8 cellular contexts compared by ENCODE assay signal in the genomic region with DNA sequence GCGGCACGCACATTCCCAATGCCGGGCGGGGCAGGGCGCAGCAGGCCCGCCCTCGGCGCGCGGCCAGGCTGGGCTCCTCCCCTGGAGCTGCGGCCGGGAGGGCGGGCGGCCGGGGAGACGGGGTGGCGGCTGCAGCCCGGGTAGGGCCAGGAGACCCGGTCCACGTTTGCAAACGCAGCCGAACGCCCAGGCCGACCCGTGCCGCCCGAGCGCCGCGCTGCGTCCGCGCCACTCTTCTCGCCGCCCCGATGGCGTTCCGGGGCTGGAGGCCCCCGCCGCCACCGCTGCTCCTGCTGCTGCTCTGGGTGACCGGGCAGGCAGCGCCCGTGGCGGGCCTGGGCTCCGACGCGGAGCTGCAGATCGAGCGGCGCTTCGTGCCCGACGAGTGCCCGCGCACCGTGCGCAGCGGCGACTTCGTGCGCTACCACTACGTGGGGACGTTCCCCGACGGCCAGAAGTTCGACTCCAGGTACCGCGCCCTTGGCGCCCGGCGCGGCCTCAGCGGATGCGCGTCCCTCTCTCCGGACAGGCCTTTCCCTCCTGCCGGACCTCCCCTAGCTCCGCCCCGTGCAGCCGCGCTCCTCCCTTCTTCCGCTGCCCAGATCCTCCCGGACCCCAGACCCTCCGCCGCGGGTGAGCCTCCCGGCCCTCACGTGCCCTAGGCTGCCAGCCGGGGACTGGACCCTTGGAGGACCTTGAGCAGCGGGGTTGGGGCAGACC. TPM values are rescaled to one million over a fixed set of nuclear protein-coding genes. Genes with fewer than 3 reads are reported as not detected.
DNase-seq lines count a peak whose midpoint lies in the region; ATAC-seq and TF ChIP-seq lines count a peak whose summit lies in the region.

A gene with protein sequence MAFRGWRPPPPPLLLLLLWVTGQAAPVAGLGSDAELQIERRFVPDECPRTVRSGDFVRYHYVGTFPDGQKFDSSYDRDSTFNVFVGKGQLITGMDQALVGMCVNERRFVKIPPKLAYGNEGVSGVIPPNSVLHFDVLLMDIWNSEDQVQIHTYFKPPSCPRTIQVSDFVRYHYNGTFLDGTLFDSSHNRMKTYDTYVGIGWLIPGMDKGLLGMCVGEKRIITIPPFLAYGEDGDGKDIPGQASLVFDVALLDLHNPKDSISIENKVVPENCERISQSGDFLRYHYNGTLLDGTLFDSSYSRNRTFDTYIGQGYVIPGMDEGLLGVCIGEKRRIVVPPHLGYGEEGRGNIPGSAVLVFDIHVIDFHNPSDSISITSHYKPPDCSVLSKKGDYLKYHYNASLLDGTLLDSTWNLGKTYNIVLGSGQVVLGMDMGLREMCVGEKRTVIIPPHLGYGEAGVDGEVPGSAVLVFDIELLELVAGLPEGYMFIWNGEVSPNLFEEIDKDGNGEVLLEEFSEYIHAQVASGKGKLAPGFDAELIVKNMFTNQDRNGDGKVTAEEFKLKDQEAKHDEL (plus strand): TSS at position 115 of the 720 bp plus-strand sequence. CDS start 134 bp downstream, at position 249.

- DNase-seq in D341Med (ENCODE audit: low spot score): peak; percentile 96
- DNase-seq in NCI-H460 (ENCODE audit: extremely low read depth, low read depth): peak; percentile 83
- DNase-seq in activated naive CD8-positive, alpha-beta T cell treated with anti-CD3 and anti-CD28 coated beads, Interleukin-2, amount 10 ng/mL, durations not matched to agents 7 days and 5 days: peak; percentile 57
- peak; percentile 89 for DNase-seq in glomerular visceral epithelial cell (ENCODE audit: extremely low spot score)
- DNase-seq in neural progenitor cell (ENCODE audit: low spot score): peak; percentile 86
- DNase-seq in AML-193 (lab: John Stamatoyannopoulos, UW): no peak

- H3K36me3 Mint-ChIP-seq in activated naive CD8-positive, alpha-beta T cell treated with anti-CD3 and anti-CD28 coated beads, Interleukin-2, amount 10 ng/mL, durations not matched to agents 7 days and 5 days: peaks cover 2% of the 10 kb centered on the region
- peaks cover 4% of the 10 kb centered on the region for H3K36me3 Mint-ChIP-seq in neural progenitor cell

- no peaks in the 10 kb centered on the region for H3K9me3 ChIP-seq in neural progenitor cell (ENCODE audit: low read depth)

- H3K79me2 ChIP-seq in neural progenitor cell (ENCODE audit: low read depth): no peaks in the 10 kb centered on the region

- peak within 1 kb of the TSS; percentile 74 for H3K4me2 ChIP-seq in neural progenitor cell

- no peak within 1 kb of the TSS for H3K27ac ChIP-seq in neural progenitor cell

- H3K4me1 Mint-ChIP-seq in activated naive CD8-positive, alpha-beta T cell treated with anti-CD3 and anti-CD28 coated beads, Interleukin-2, amount 10 ng/mL, durations not matched to agents 7 days and 5 days: peaks cover 2% of the 10 kb centered on the region
- peaks cover 3% of the 10 kb centered on the region for H3K4me1 Mint-ChIP-seq in neural progenitor cell

- H4K20me1 ChIP-seq in neural progenitor cell (ENCODE audit: low read depth): no peaks in the 10 kb centered on the region

- H3K4me3 Mint-ChIP-seq in activated naive CD8-positive, alpha-beta T cell treated with anti-CD3 and anti-CD28 coated beads, Interleukin-2, amount 10 ng/mL, durations not matched to agents 7 days and 5 days: peak within 1 kb of the TSS; percentile 83
- H3K4me3 Mint-ChIP-seq in neural progenitor cell: peak within 1 kb of the TSS; percentile 84

- H3K27ac Mint-ChIP-seq in activated naive CD8-positive, alpha-beta T cell treated with anti-CD3 and anti-CD28 coated beads, Interleukin-2, amount 10 ng/mL, durations not matched to agents 7 days and 5 days: no peak within 1 kb of the TSS
- H3K27ac Mint-ChIP-seq in neural progenitor cell: no peak within 1 kb of the TSS

- TF ChIP-seq CTCF in neural progenitor cell (IDR thresholded peaks at IDR 0.05): no peak

- peaks cover 47% of the 10 kb centered on the region for H3K27me3 Mint-ChIP-seq in activated naive CD8-positive, alpha-beta T cell treated with anti-CD3 and anti-CD28 coated beads, Interleukin-2, amount 10 ng/mL, durations not matched to agents 7 days and 5 days
- H3K27me3 Mint-ChIP-seq in neural progenitor cell (ENCODE audit: insufficient read depth, low read depth): peaks cover 8% of the 10 kb centered on the region

- POLR2A ChIA-PET in activated naive CD8-positive, alpha-beta T cell treated with anti-CD3 and anti-CD28 coated beads, Interleukin-2, amount 10 ng/mL, durations not matched to agents 7 days and 5 days (lab: Charles Lee): no interaction called here

- peak within 1 kb of the TSS; percentile 67 for H3K4me3 ChIP-seq in neural progenitor cell

- no peaks in the 10 kb centered on the region for H3K9me3 Mint-ChIP-seq in activated naive CD8-positive, alpha-beta T cell treated with anti-CD3 and anti-CD28 coated beads, Interleukin-2, amount 10 ng/mL, durations not matched to agents 7 days and 5 days
- H3K9me3 Mint-ChIP-seq in neural progenitor cell: peaks cover 7% of the 10 kb centered on the region

- no peaks in the 10 kb centered on the region for H3K36me3 ChIP-seq in neural progenitor cell

- ATAC-seq in GM19025 (IDR thresholded peaks at IDR 0.05; ENCODE audit: low read depth, unreplicated experiment) (peak; percentile 89), HG03135 (IDR thresholded peaks at IDR 0.05; ENCODE audit: unreplicated experiment) (peak; percentile 73)
- ATAC-seq in activated naive CD8-positive, alpha-beta T cell treated with anti-CD3 and anti-CD28 coated beads, Interleukin-2, amount 10 ng/mL, durations not matched to agents 7 days and 5 days (ENCODE audit: low read depth): peak; percentile 77

- H3K27me3 ChIP-seq in neural progenitor cell: peaks cover 24% of the 10 kb centered on the region

- H3K4me1 ChIP-seq in neural progenitor cell: peaks cover 5% of the 10 kb centered on the region

- no peak within 1 kb of the TSS for H3K9ac ChIP-seq in neural progenitor cell

- H2AFZ ChIP-seq in neural progenitor cell (replicated peaks): peak within 1 kb of the TSS; percentile 91

- peaks cover 11% of the 10 kb centered on the region for H3F3A ChIP-seq in neural progenitor cell (ENCODE audit: low read depth)

RNA-seq across cellular contexts. Expression of the gene that starts here (rescaled TPM):
- 130 and 146 TPM in 2 replicates for total RNA-seq in NCI-H460 (2014; rRNA removed; shearing (Covaris generic))
- polyA plus RNA-seq in NCI-H460 (2014; cell fraction: nucleus; rRNA removed): 113 and 136 TPM in 2 replicates
- under 1 TPM; 0.37 to 0.83 TPM for total RNA-seq in activated naive CD8-positive, alpha-beta T cell treated with anti-CD3 and anti-CD28 coated beads, Interleukin-2, amount 10 ng/mL, durations not matched to agents 7 days and 5 days
- 24.4 and 28.6 TPM in 2 replicates for total RNA-seq in neural progenitor cell (ENCODE audit: low replicate concordance)

Comparison
In these comparisons a context has a peak if more than half of its experiments do, and no peak if none do; other contexts are left out.
1. RNA of the gene that starts here (total RNA-seq): 130 to 146 TPM in NCI-H460 and 24.4 to 28.6 TPM in neural progenitor cell; 0.37 to 0.83 TPM in activated naive CD8-positive, alpha-beta T cell treated with anti-CD3 and anti-CD28 coated beads, Interleukin-2, amount 10 ng/mL, durations not matched to agents 7 days and 5 days; every median in the first group is over 10 times any median in the second.
2. Peak in DNase-seq and ATAC-seq in activated naive CD8-positive, alpha-beta T cell treated with anti-CD3 and anti-CD28 coated beads, Interleukin-2, amount 10 ng/mL, durations not matched to agents 7 days and 5 days; RNA of the gene not detected or under 1 TPM.
3. DNase-seq: peak in D341Med (single experiment), NCI-H460 (single experiment), glomerular visceral epithelial cell (single experiment) and neural progenitor cell (single experiment); none in AML-193 (0 of 2).
4. Peak in every context shown above with its lines, with median percentiles within 50 percentile points of each other: ATAC-seq.